Comparison of ENCODE assay signal across 21 cellular contexts in genomic region chr3:175266478-175266877, GRCh38.
DNase-seq lines count a peak whose midpoint lies in the region; ATAC-seq and TF ChIP-seq lines count a peak whose summit lies in the region.
"Had no signal": no experiment of that assay in that cellular context is flagged by ENCODE, and none has a peak within 500 bp of the region (broad histone marks: within the 10 kb centered on the region; RNA-seq: fewer than 3 reads in every experiment).

No MANE protein-coding gene starts in this region.

- H3K36me3 ChIP-seq in breast epithelium = no peaks in the 10 kb centered on the region
- no peaks in the 10 kb centered on the region for H3K36me3 ChIP-seq in adipocyte (ENCODE audit: control insufficient read depth, insufficient read depth, low read length, severe bottlenecking)
- H3K36me3 ChIP-seq: thoracic aorta had no signal

- no peaks in the 10 kb centered on the region for H3K27me3 Mint-ChIP-seq in MCF 10A (ENCODE audit: insufficient read depth, unreplicated experiment)
- H3K27me3 Mint-ChIP-seq: activated naive CD8-positive, alpha-beta T cell treated with anti-CD3 and anti-CD28 coated beads, Interleukin-2, amount 50 U/mL, for 24 hours; CD4-positive, CD25-positive, alpha-beta regulatory T cell; effector memory CD8-positive, alpha-beta T cell had no signal

- no peak overlapping the region for H3K4me3 Mint-ChIP-seq in MCF 10A (ENCODE audit: unreplicated experiment)
- H3K4me3 Mint-ChIP-seq: activated naive CD8-positive, alpha-beta T cell treated with anti-CD3 and anti-CD28 coated beads, Interleukin-2, amount 50 U/mL, for 24 hours; CD4-positive, CD25-positive, alpha-beta regulatory T cell; effector memory CD8-positive, alpha-beta T cell had no signal

- CTCF ChIA-PET in MCF 10A (lab: Yijun Ruan, JAX) = no interaction called here

- BruUV-seq in MCF 10A (replicated peaks; lab: Mats Ljungman, UMichigan) = no TSS peak

- H3K4me1 Mint-ChIP-seq in MCF 10A (ENCODE audit: insufficient read depth, unreplicated experiment) = peaks cover 12% of the 10 kb centered on the region
- H3K4me1 Mint-ChIP-seq: activated naive CD8-positive, alpha-beta T cell treated with anti-CD3 and anti-CD28 coated beads, Interleukin-2, amount 50 U/mL, for 24 hours; CD4-positive, CD25-positive, alpha-beta regulatory T cell had no signal

- no peaks in the 10 kb centered on the region for H3K9me3 Mint-ChIP-seq in MCF 10A (ENCODE audit: unreplicated experiment)
- H3K9me3 Mint-ChIP-seq: activated naive CD8-positive, alpha-beta T cell treated with anti-CD3 and anti-CD28 coated beads, Interleukin-2, amount 50 U/mL, for 24 hours had no signal

- DNase-seq in MCF 10A (ENCODE audit: unreplicated experiment) (peak; percentile 49), breast epithelium (ENCODE audit: low spot score in 2 of 2) (no peak), adipocyte (ENCODE audit: low read depth) (peak; percentile 69), fibroblast of mammary gland (ENCODE audit: low read depth) (peak; percentile 65), NCI-H524 treated with DMSO at 0.1 percent for 48 hours (lab: John Stamatoyannopoulos, UW) (no peak), NCI-H146 treated with DMSO at 0.1 percent for 48 hours (lab: John Stamatoyannopoulos, UW; ENCODE audit: unreplicated experiment) (no peak)
- DNase-seq: activated naive CD8-positive, alpha-beta T cell treated with anti-CD3 and anti-CD28 coated beads, Interleukin-2, amount 50 U/mL, for 24 hours; CD4-positive, CD25-positive, alpha-beta regulatory T cell; cerebellar nuclear complex; DMS79; effector memory CD8-positive, alpha-beta T cell; H7; KG1; mucosa of descending colon; NCI-H1048; NCI-H2081 treated with DMSO at 0.1 percent for 48 hours; NCI-H748 treated with DMSO at 0.1 percent for 48 hours; retina had no signal

- H3K27ac Mint-ChIP-seq in MCF 10A (ENCODE audit: low read depth, unreplicated experiment) = no peak overlapping the region
- H3K27ac Mint-ChIP-seq: activated naive CD8-positive, alpha-beta T cell treated with anti-CD3 and anti-CD28 coated beads, Interleukin-2, amount 50 U/mL, for 24 hours; CD4-positive, CD25-positive, alpha-beta regulatory T cell; effector memory CD8-positive, alpha-beta T cell had no signal

- no peak overlapping the region for H3K4me3 ChIP-seq in breast epithelium
- H3K4me3 ChIP-seq in adipocyte (ENCODE audit: low read length) = no peak overlapping the region
- H3K4me3 ChIP-seq in fibroblast of mammary gland (ENCODE audit: control insufficient read depth, low read depth, low read length) = no peak overlapping the region
- H3K4me3 ChIP-seq: mucosa of descending colon, thoracic aorta had no signal

- H3K27me3 ChIP-seq in breast epithelium (no peaks in the 10 kb centered on the region), adipocyte (replicated peaks; ENCODE audit: control insufficient read depth, insufficient read depth, low read length) (no peaks in the 10 kb centered on the region)

- H3K4me1 ChIP-seq in breast epithelium (no peaks in the 10 kb centered on the region), adipocyte (ENCODE audit: control insufficient read depth, insufficient read depth, low read length) (peaks cover 16% of the 10 kb centered on the region)

- intact Hi-C loops in MCF 10A (cut with micrococcal nuclease) = no loop called here
- intact Hi-C loops in breast epithelium (cut with DNase I; ENCODE audit: low total_unique reads) = no loop called here

- H3K9ac ChIP-seq in adipocyte (ENCODE audit: low read length) = no peak overlapping the region

- no peaks in the 10 kb centered on the region for H3K36me3 Mint-ChIP-seq in MCF 10A (ENCODE audit: insufficient read depth, unreplicated experiment)
- H3K36me3 Mint-ChIP-seq: CD4-positive, CD25-positive, alpha-beta regulatory T cell had no signal

- no peak overlapping the region for H3K27ac ChIP-seq in breast epithelium
- H3K27ac ChIP-seq: thoracic aorta had no signal

- no peak for TF ChIP-seq POLR2A in breast epithelium (IDR thresholded peaks at IDR 0.05)

- ATAC-seq in HG03045 (IDR thresholded peaks at IDR 0.05; ENCODE audit: unreplicated experiment) = no peak
- ATAC-seq in GM21367 (IDR thresholded peaks at IDR 0.05; ENCODE audit: unreplicated experiment) = no peak
- ATAC-seq: activated naive CD8-positive, alpha-beta T cell treated with anti-CD3 and anti-CD28 coated beads, Interleukin-2, amount 50 U/mL, for 24 hours; effector memory CD8-positive, alpha-beta T cell; mucosa of descending colon had no signal

- POLR2A ChIA-PET in MCF 10A (lab: Yijun Ruan, JAX) = interaction anchor here (0.7 to 1.4 kb wide), 2 partner anchors 11 to 686 kb away, joined by 3 to 4 read pairs; no protein-coding TSS in a partner anchor

- TF ChIP-seq CTCF in MCF 10A (IDR thresholded peaks at IDR 0.05; ENCODE audit: unreplicated experiment) = no peak
- no peak for TF ChIP-seq CTCF in breast epithelium (IDR thresholded peaks at IDR 0.05)
- no peak for TF ChIP-seq CTCF in fibroblast of mammary gland (conservative IDR thresholded peaks at IDR 0.05; ENCODE audit: control insufficient read depth, insufficient read depth, low read depth, low read length)

- no peaks in the 10 kb centered on the region for H3K9me3 ChIP-seq in breast epithelium
- no peaks in the 10 kb centered on the region for H3K9me3 ChIP-seq in adipocyte (ENCODE audit: control insufficient read depth, low read length)
- H3K9me3 ChIP-seq: mucosa of descending colon, thoracic aorta had no signal

Comparison
In these comparisons a context has a peak if more than half of its experiments do, and no peak if none do; other contexts are left out.
1. DNase-seq: peak in MCF 10A (single experiment), adipocyte (single experiment) and fibroblast of mammary gland (single experiment); none in breast epithelium (0 of 2), NCI-H524 treated with DMSO at 0.1 percent for 48 hours (single experiment) and NCI-H146 treated with DMSO at 0.1 percent for 48 hours (single experiment).